Comparison of ENCODE assay signal across 8 cellular contexts in the genomic region with DNA sequence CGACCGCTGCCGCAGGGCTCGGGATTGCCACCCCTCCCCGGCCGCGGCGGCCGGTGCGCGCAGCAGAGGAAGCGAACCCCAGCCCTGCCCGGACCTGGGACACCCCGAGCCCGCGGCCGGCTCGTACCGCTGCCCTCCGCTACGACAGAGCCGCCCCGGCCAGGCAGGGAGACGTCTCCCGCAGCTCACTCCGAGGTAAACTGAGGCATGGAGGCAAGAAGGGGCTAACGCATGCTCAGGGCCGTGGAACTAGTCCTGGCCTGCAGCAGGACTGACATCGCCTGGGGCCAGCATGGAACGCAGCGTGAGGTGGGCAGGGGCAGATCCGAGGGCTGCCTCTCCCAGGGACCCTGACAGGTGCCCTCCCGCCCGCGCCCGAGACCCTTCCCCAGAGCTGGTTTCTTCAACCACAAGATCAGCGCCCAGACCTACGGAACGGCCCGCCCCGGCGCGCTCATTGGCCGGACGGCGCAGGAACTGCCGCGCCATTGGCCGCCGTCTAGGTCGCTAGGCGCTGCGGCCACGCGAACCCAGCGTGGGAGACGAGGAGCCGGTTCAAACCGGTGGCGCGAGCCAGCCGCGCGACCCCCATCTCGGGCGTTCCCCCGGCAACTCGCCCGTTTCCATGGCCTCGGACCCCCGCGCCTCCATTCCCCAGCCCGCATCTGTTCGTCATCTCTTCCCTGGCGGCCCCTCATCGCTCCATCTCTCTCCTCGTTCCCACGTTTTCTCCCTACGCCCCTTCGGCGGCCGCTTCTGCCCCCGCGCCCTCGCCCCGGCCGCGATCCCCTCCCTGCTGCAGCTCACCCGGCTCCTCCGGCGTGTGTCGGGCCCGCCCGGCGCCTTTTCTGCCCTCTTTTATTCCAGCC. TPM values are rescaled to one million over a fixed set of nuclear protein-coding genes. Genes with fewer than 3 reads are reported as not detected.
DNase-seq lines count a peak whose midpoint lies in the region; ATAC-seq and TF ChIP-seq lines count a peak whose summit lies in the region.

TSS of gene SLC43A2 (minus strand) at position 848 of the 869 bp plus-strand sequence. CDS start 960 bp downstream, outside the sequence.

- H3K27me3 ChIP-seq in CD8-positive, alpha-beta T cell (ENCODE audit: insufficient read depth, low read length), result no peaks in the 10 kb centered on the region
- H3K27me3 ChIP-seq in esophagus muscularis mucosa, result no peaks in the 10 kb centered on the region
- H3K27me3 ChIP-seq in mucosa of stomach (ENCODE audit: control insufficient read depth, insufficient read depth, low read length), result no peaks in the 10 kb centered on the region

- H3K9me2 ChIP-seq in OCI-LY7 (ENCODE audit: insufficient read depth, low read length), result no peaks in the 10 kb centered on the region

- H3K9ac ChIP-seq in mucosa of stomach (ENCODE audit: low read length), result peak within 1 kb of the TSS; percentile 80

- H3K4me2 ChIP-seq in OCI-LY7 (ENCODE audit: low read length), result peak within 1 kb of the TSS; percentile 91

- intact Hi-C loops in CD8-positive, alpha-beta T cell (cut with DNase I, micrococcal nuclease), result loop anchor here (1.0 to 5.0 kb wide), 7 partner anchors 15 to 371 kb away; partner anchors contain the start of genes PITPNA (in 2 of the 2), INPP5K (in 1 of the 2) and RILP (in 1 of the 2)
- intact Hi-C loops in OCI-LY7 (cut with micrococcal nuclease; ENCODE audit: unreplicated experiment), result loop anchor here (1.0 to 5.0 kb wide), 2 partner anchors 35 to 111 kb away; partner anchors contain the start of gene INPP5K
- intact Hi-C loops in esophagus muscularis mucosa (cut with DNase I), result loop anchor here (2.0 kb wide), 1 partner anchor 51 kb away; no protein-coding TSS in a partner anchor

- peak within 1 kb of the TSS; percentile 43 for H2AFZ ChIP-seq in OCI-LY7 (ENCODE audit: low read length)

- peak; percentile 70 for ATAC-seq in CD8-positive, alpha-beta T cell
- peak; percentile 55 for ATAC-seq in GM19455 (IDR thresholded peaks at IDR 0.05; ENCODE audit: unreplicated experiment)
- peak; percentile 79 to 83 for ATAC-seq in activated T-cell treated with anti-CD3 and anti-CD28 coated beads, Interleukin-2, amount 50 U/mL, for 72 hours (replicated peaks in 1 of 2)

- WGBS in esophagus muscularis mucosa, result under 1% methylated on average over 59 of the region's 95 CpGs

- H3K4me3 ChIP-seq in CD8-positive, alpha-beta T cell (ENCODE audit: low read depth, low read length), result peak within 1 kb of the TSS; percentile 90
- H3K4me3 ChIP-seq in OCI-LY7 (ENCODE audit: low read depth, low read length, poor library complexity, severe bottlenecking) (peak within 1 kb of the TSS; percentile 80), esophagus muscularis mucosa (peak within 1 kb of the TSS; percentile 68 to 89 (median 80)), mucosa of stomach (ENCODE audit: low read length) (peak within 1 kb of the TSS; percentile 67)

- peaks cover 19% of the 10 kb centered on the region for H3K4me1 Mint-ChIP-seq in CD8-positive, alpha-beta T cell (ENCODE audit: low read depth)
- peaks cover 27% of the 10 kb centered on the region for H3K4me1 Mint-ChIP-seq in activated T-cell treated with anti-CD3 and anti-CD28 coated beads, Interleukin-2, amount 50 U/mL, for 72 hours (ENCODE audit: low read depth)

- no TSS peak for BruUV-seq in OCI-LY7 (replicated peaks; lab: Mats Ljungman, UMichigan)

- CTCF ChIA-PET in CD8-positive, alpha-beta T cell (lab: Charles Lee), result interaction anchor here (0.9 to 2.0 kb wide), 4 partner anchors 10 to 263 kb away, joined by 3 to 10 read pairs (median 4); partner anchors contain the start of gene SCARF1
- CTCF ChIA-PET in OCI-LY7 (lab: Charles Lee; ENCODE audit: unreplicated experiment), result interaction anchor here (0.6 to 2.6 kb wide), 4 partner anchors 9 to 54 kb away, joined by 3 to 15 read pairs (median 7); no protein-coding TSS in a partner anchor

- TF ChIP-seq EP300 in esophagus muscularis mucosa (IDR thresholded peaks at IDR 0.05), result no peak

- POLR2A ChIA-PET in CD8-positive, alpha-beta T cell (lab: Charles Lee), result interaction anchor here (1.2 to 3.6 kb wide), 7 partner anchors 8 to 263 kb away, joined by 3 to 22 read pairs (median 6); partner anchors contain the start of genes INPP5K, PITPNA and RILP
- POLR2A ChIA-PET in OCI-LY7 (lab: Charles Lee), result interaction anchor here (0.7 kb wide), 1 partner anchor 61 kb away, joined by 3 read pairs; no protein-coding TSS in a partner anchor

- H3K27ac ChIP-seq in CD8-positive, alpha-beta T cell (ENCODE audit: low read depth, low read length), result peak within 1 kb of the TSS; percentile 79
- peak within 1 kb of the TSS; percentile 79 for H3K27ac ChIP-seq in OCI-LY7 (ENCODE audit: low read depth, low read length, poor library complexity, severe bottlenecking)
- peak within 1 kb of the TSS; percentile 90 to 95 (median 90) for H3K27ac ChIP-seq in esophagus muscularis mucosa (replicated peaks in 1 of 4)

- H3K27me3 Mint-ChIP-seq in CD8-positive, alpha-beta T cell (ENCODE audit: low read depth), result no peaks in the 10 kb centered on the region
- H3K27me3 Mint-ChIP-seq in activated T-cell treated with anti-CD3 and anti-CD28 coated beads, Interleukin-2, amount 50 U/mL, for 72 hours (ENCODE audit: low read depth), result peaks cover 38% of the 10 kb centered on the region

- peaks cover 3% of the 10 kb centered on the region for H3K36me3 Mint-ChIP-seq in CD8-positive, alpha-beta T cell
- peaks cover 0 to 2% of the 10 kb centered on the region in 2 donors for H3K36me3 Mint-ChIP-seq in activated T-cell treated with anti-CD3 and anti-CD28 coated beads, Interleukin-2, amount 50 U/mL, for 72 hours (ENCODE audit: insufficient read depth in 2 of 2)

- H3K36me3 ChIP-seq in CD8-positive, alpha-beta T cell (ENCODE audit: insufficient read depth, low read length), result no peaks in the 10 kb centered on the region
- H3K36me3 ChIP-seq in OCI-LY7 (ENCODE audit: insufficient read depth, low read length) (peaks cover 5% of the 10 kb centered on the region), esophagus muscularis mucosa (peaks cover 0 to under 1% (median 0%) of the 10 kb centered on the region in 4 donors), mucosa of stomach (ENCODE audit: control insufficient read depth, insufficient read depth, low read length) (no peaks in the 10 kb centered on the region)

- no peaks in the 10 kb centered on the region for H3K9me3 Mint-ChIP-seq in CD8-positive, alpha-beta T cell
- H3K9me3 Mint-ChIP-seq in activated T-cell treated with anti-CD3 and anti-CD28 coated beads, Interleukin-2, amount 50 U/mL, for 72 hours, result no peaks in the 10 kb centered on the region

- no peak for TF ChIP-seq POLR2A in esophagus muscularis mucosa (IDR thresholded peaks at IDR 0.05; ENCODE audit: low read depth)

- TF ChIP-seq CTCF in CD8-positive, alpha-beta T cell (IDR thresholded peaks at IDR 0.05), result no peak
- TF ChIP-seq CTCF in OCI-LY7 (conservative IDR thresholded peaks at IDR 0.05; ENCODE audit: low read length), result no peak
- TF ChIP-seq CTCF in esophagus muscularis mucosa (IDR thresholded peaks at IDR 0.05), result no peak

- no peaks in the 10 kb centered on the region for H3K79me2 ChIP-seq in OCI-LY7 (ENCODE audit: insufficient read depth, low read depth, low read length)

- peak within 1 kb of the TSS; percentile 95 for H3K4me3 Mint-ChIP-seq in CD8-positive, alpha-beta T cell
- H3K4me3 Mint-ChIP-seq in activated T-cell treated with anti-CD3 and anti-CD28 coated beads, Interleukin-2, amount 50 U/mL, for 72 hours, result peak within 1 kb of the TSS; percentile 97 to 98

- H3K9me3 ChIP-seq in CD8-positive, alpha-beta T cell (ENCODE audit: low read length), result no peaks in the 10 kb centered on the region
- H3K9me3 ChIP-seq in OCI-LY7 (ENCODE audit: low read length), result no peaks in the 10 kb centered on the region
- no peaks in the 10 kb centered on the region for H3K9me3 ChIP-seq in esophagus muscularis mucosa
- no peaks in the 10 kb centered on the region for H3K9me3 ChIP-seq in mucosa of stomach (ENCODE audit: control insufficient read depth, low read length)

- DNase-seq in CD8-positive, alpha-beta T cell, result peak; percentile 49 to 85 (median 69)
- DNase-seq in HT1080 (ENCODE audit: low read depth) (peak; percentile 66), OCI-LY7 (ENCODE audit: low spot score) (peak; percentile 92), esophagus muscularis mucosa (ENCODE audit: extremely low spot score) (no peak)
- peak; percentile 85 for DNase-seq in activated T-cell treated with anti-CD3 and anti-CD28 coated beads, Interleukin-2, amount 50 U/mL, for 72 hours
- peak; percentile 83 for DNase-seq in stimulated activated CD8-positive, alpha-beta memory T cell treated with anti-CD3 and anti-CD28 coated beads, Interleukin-4, amount 100 ng/mL, for 48 hours

- H4K20me1 ChIP-seq in OCI-LY7 (ENCODE audit: insufficient read depth, low read length), result no peaks in the 10 kb centered on the region

- H3K4me1 ChIP-seq in CD8-positive, alpha-beta T cell (ENCODE audit: insufficient read depth, low read length), result peaks cover 20% of the 10 kb centered on the region
- H3K4me1 ChIP-seq in OCI-LY7 (ENCODE audit: insufficient read depth, low read length, poor library complexity, severe bottlenecking) (peaks cover 58% of the 10 kb centered on the region), esophagus muscularis mucosa (peaks cover 20 to 35% (median 33%) of the 10 kb centered on the region in 4 donors), mucosa of stomach (ENCODE audit: control insufficient read depth, insufficient read depth, low read length) (peaks cover 28% of the 10 kb centered on the region)

- peak within 1 kb of the TSS; percentile 90 for H3K27ac Mint-ChIP-seq in CD8-positive, alpha-beta T cell
- peak within 1 kb of the TSS; percentile 55 for H3K27ac Mint-ChIP-seq in activated T-cell treated with anti-CD3 and anti-CD28 coated beads, Interleukin-2, amount 50 U/mL, for 72 hours

RNA-seq across cellular contexts. Expression of gene SLC43A2, which starts in this region (rescaled TPM):
- 10 to 100 TPM in 1 of 2 experiments, 1 to 10 TPM in 1; 9.7 to 14.9 TPM for total RNA-seq in CD8-positive, alpha-beta T cell
- total RNA-seq in HT1080 (2014; rRNA removed; shearing (Covaris generic)), result 3.5 and 3.9 TPM in 2 replicates
- polyA plus RNA-seq in HT1080 (2015; cell fraction: cytosol; rRNA removed), result 3.1 and 3.3 TPM in 2 replicates
- polyA plus RNA-seq in HT1080 (2015; cell fraction: nucleus; rRNA removed), result 4.8 and 6.9 TPM in 2 replicates
- 9.2 and 16.7 TPM in 2 replicates for total RNA-seq in OCI-LY7 (2014; rRNA removed; shearing (Covaris generic))
- total RNA-seq in OCI-LY7 (2022) (16.6 and 17.1 TPM in 2 replicates), esophagus muscularis mucosa (10 to 100 TPM in 3 of 4 donors, 1 to 10 TPM in 1; 7.1 to 20.0 (median 13.7) TPM)
- total RNA-seq in activated T-cell treated with anti-CD3 and anti-CD28 coated beads, Interleukin-2, amount 50 U/mL, for 72 hours, result 1 to 10 TPM; 3.4 to 3.8 TPM
